Comparison of ENCODE assay signal across 10 cellular contexts in genomic region chr3:186417791-186418190, GRCh38. TPM values are rescaled to one million over a fixed set of nuclear protein-coding genes. Genes with fewer than 3 reads are reported as not detected.
DNase-seq lines count a peak whose midpoint lies in the region; FAIRE-seq and TF ChIP-seq lines count a peak whose summit lies in the region.
"Had no signal": no experiment of that assay in that cellular context is flagged by ENCODE, and none has a peak within 500 bp of the region (broad histone marks: within the 10 kb centered on the region; RNA-seq: fewer than 3 reads in every experiment).

No MANE protein-coding gene starts in this region.

- peaks cover 33% of the 10 kb centered on the region for H3K4me1 Mint-ChIP-seq in astrocyte (ENCODE audit: low read depth, unreplicated experiment)
- peaks cover 20% of the 10 kb centered on the region for H3K4me1 Mint-ChIP-seq in activated CD4-positive, alpha-beta T cell treated with anti-CD3 and anti-CD28 coated beads, Interleukin-2, amount 10 ng/mL, durations not matched to agents 7 days and 5 days

- no peak overlapping the region for H2AFZ ChIP-seq in astrocyte (ENCODE audit: low read depth, low read length)
- H2AFZ ChIP-seq in keratinocyte (ENCODE audit: control insufficient read depth, low read length) = no peak overlapping the region

- H3K36me3 ChIP-seq in astrocyte (ENCODE audit: insufficient read depth, low read length) = no peaks in the 10 kb centered on the region
- H3K36me3 ChIP-seq in keratinocyte (ENCODE audit: control insufficient read depth in 2 of 2, extremely low read depth in 1 of 2, insufficient read depth in 2 of 2, low read length in 2 of 2) = no peaks in the 10 kb centered on the region

- no peaks in the 10 kb centered on the region for H3K9me1 ChIP-seq in keratinocyte (ENCODE audit: control insufficient read depth, extremely low read depth, insufficient read depth, low read length)

- H3K4me1 ChIP-seq in astrocyte (ENCODE audit: insufficient read depth, low read length) (peaks cover 29% of the 10 kb centered on the region), keratinocyte (ENCODE audit: control insufficient read depth, extremely low read depth, insufficient read depth, low read length) (peaks cover 34% of the 10 kb centered on the region)

- H3K9ac ChIP-seq in astrocyte (ENCODE audit: low read length) (no peak overlapping the region), keratinocyte (ENCODE audit: control insufficient read depth, extremely low read depth, insufficient read depth, low read length) (no peak overlapping the region)

- peak overlapping the region; percentile 92 for H3K27ac Mint-ChIP-seq in astrocyte (ENCODE audit: unreplicated experiment)
- no peak overlapping the region for H3K27ac Mint-ChIP-seq in activated CD4-positive, alpha-beta T cell treated with anti-CD3 and anti-CD28 coated beads, Interleukin-2, amount 10 ng/mL, durations not matched to agents 7 days and 5 days

- H3K36me3 Mint-ChIP-seq in astrocyte (ENCODE audit: low read depth, unreplicated experiment) = no peaks in the 10 kb centered on the region
- no peaks in the 10 kb centered on the region for H3K36me3 Mint-ChIP-seq in activated CD4-positive, alpha-beta T cell treated with anti-CD3 and anti-CD28 coated beads, Interleukin-2, amount 10 ng/mL, durations not matched to agents 7 days and 5 days (ENCODE audit: low read depth)

- POLR2A ChIA-PET in AG04449 (lab: Yijun Ruan, JAX) = no interaction called here
- POLR2A ChIA-PET in activated CD4-positive, alpha-beta T cell treated with anti-CD3 and anti-CD28 coated beads, Interleukin-2, amount 10 ng/mL, durations not matched to agents 7 days and 5 days (lab: Charles Lee) = no interaction called here

- H3K79me2 ChIP-seq in astrocyte (ENCODE audit: insufficient read depth, low read length) (no peaks in the 10 kb centered on the region), keratinocyte (ENCODE audit: control insufficient read depth, insufficient read depth, low read length) (no peaks in the 10 kb centered on the region)

- H3K4me3 ChIP-seq in AG04449 (ENCODE audit: low read depth, low read length) = no peak overlapping the region
- no peak overlapping the region for H3K4me3 ChIP-seq in astrocyte (ENCODE audit: insufficient read depth, low read depth, low read length)
- no peak overlapping the region for H3K4me3 ChIP-seq in keratinocyte (ENCODE audit: control insufficient read depth in 2 of 3, extremely low read depth in 1 of 3, insufficient read depth in 2 of 3, low read depth in 1 of 3, low read length in 3 of 3)

- peak; percentile 60 for FAIRE-seq in astrocyte (lab: Jason Lieb, UNC)
- FAIRE-seq in keratinocyte (lab: Jason Lieb, UNC) = peak; percentile 94
- FAIRE-seq in GM12891 (lab: Jason Lieb, UNC) = no peak

- H4K20me1 ChIP-seq in astrocyte (ENCODE audit: insufficient read depth, low read length) = no peaks in the 10 kb centered on the region
- H4K20me1 ChIP-seq in keratinocyte (ENCODE audit: control insufficient read depth, extremely low read depth, insufficient read depth, low read length) = no peaks in the 10 kb centered on the region

- H3K9me3 ChIP-seq in astrocyte (ENCODE audit: insufficient read depth, low read depth, low read length) (no peaks in the 10 kb centered on the region), keratinocyte (ENCODE audit: control insufficient read depth, low read depth, low read length) (no peaks in the 10 kb centered on the region)

- H3K4me2 ChIP-seq in astrocyte (ENCODE audit: low read length) = peak overlapping the region; percentile 49
- H3K4me2 ChIP-seq in keratinocyte (ENCODE audit: control insufficient read depth, extremely low read depth, insufficient read depth, low read depth, low read length) = peak overlapping the region; percentile 17

- no peaks in the 10 kb centered on the region for H3K27me3 ChIP-seq in astrocyte (ENCODE audit: insufficient read depth, low read length)
- no peaks in the 10 kb centered on the region for H3K27me3 ChIP-seq in keratinocyte (ENCODE audit: control insufficient read depth, extremely low read depth, insufficient read depth, low read length)

- CTCF ChIA-PET in AG04449 (lab: Yijun Ruan, JAX) = no interaction called here
- CTCF ChIA-PET in activated CD4-positive, alpha-beta T cell treated with anti-CD3 and anti-CD28 coated beads, Interleukin-2, amount 10 ng/mL, durations not matched to agents 7 days and 5 days (lab: Charles Lee) = no interaction called here

- TF ChIP-seq POLR2A in GM12891 (IDR thresholded peaks at IDR 0.05; ENCODE audit: low read depth, low read length) = no peak

- peaks cover 2% of the 10 kb centered on the region for H3K9me3 Mint-ChIP-seq in astrocyte (ENCODE audit: unreplicated experiment)
- no peaks in the 10 kb centered on the region for H3K9me3 Mint-ChIP-seq in activated CD4-positive, alpha-beta T cell treated with anti-CD3 and anti-CD28 coated beads, Interleukin-2, amount 10 ng/mL, durations not matched to agents 7 days and 5 days

- no peak for TF ChIP-seq CTCF in AG04449 (IDR thresholded peaks at IDR 0.05; ENCODE audit: insufficient read depth, low read length, missing control alignments)
- TF ChIP-seq CTCF in astrocyte (IDR thresholded peaks at IDR 0.05; ENCODE audit: insufficient read depth, low read depth, low read length) = no peak
- no peak for TF ChIP-seq CTCF in keratinocyte (optimal IDR thresholded peaks at IDR 0.05 in 1 of 3, IDR thresholded peaks at IDR 0.05 in 1 of 3, conservative IDR thresholded peaks at IDR 0.05 in 1 of 3; ENCODE audit: extremely low read depth in 1 of 3, insufficient read depth in 2 of 3, low read length in 3 of 3)

- dilution Hi-C loops in keratinocyte (cut with MboI; ENCODE audit: extremely low pct_ligation_motif_present, low sequenced_read_pairs) = no loop called here

- peak; percentile 77 for DNase-seq in AG04449 (ENCODE audit: low read depth, low spot score)
- DNase-seq in HCEC 1CT = peak; percentile 90
- peak; percentile 87 for DNase-seq in astrocyte (ENCODE audit: low read depth)
- no peak for DNase-seq in keratinocyte (ENCODE audit: low read depth, low spot score)
- DNase-seq in GM12891 (ENCODE audit: insufficient read length, low spot score) = no peak
- no peak for DNase-seq in ureter (ENCODE audit: low spot score)
- no peak for DNase-seq in amygdala (lab: John Stamatoyannopoulos, UW)
- DNase-seq in activated CD4-positive, alpha-beta T cell treated with anti-CD3 and anti-CD28 coated beads, Interleukin-2, amount 10 ng/mL, durations not matched to agents 7 days and 5 days = no peak
- DNase-seq: activated naive CD4-positive, alpha-beta T cell; RPMI8226 had no signal

- H3K27me3 Mint-ChIP-seq in astrocyte (ENCODE audit: low read depth, unreplicated experiment) = no peaks in the 10 kb centered on the region
- H3K27me3 Mint-ChIP-seq in activated CD4-positive, alpha-beta T cell treated with anti-CD3 and anti-CD28 coated beads, Interleukin-2, amount 10 ng/mL, durations not matched to agents 7 days and 5 days = peaks cover 10% of the 10 kb centered on the region

- peak overlapping the region; percentile 5 for H3K4me3 Mint-ChIP-seq in astrocyte (ENCODE audit: unreplicated experiment)
- no peak overlapping the region for H3K4me3 Mint-ChIP-seq in activated CD4-positive, alpha-beta T cell treated with anti-CD3 and anti-CD28 coated beads, Interleukin-2, amount 10 ng/mL, durations not matched to agents 7 days and 5 days

- H3K27ac ChIP-seq in astrocyte (ENCODE audit: low read depth, low read length) (peak overlapping the region; percentile 8), keratinocyte (ENCODE audit: control insufficient read depth, insufficient read depth, low read length) (no peak overlapping the region)

TF ChIP-seq in GM12891, 5 proteins besides CTCF, POLR2A, EP300 and RAD21:
- no peak for TF ChIP-seq POU2F2 (IDR thresholded peaks at IDR 0.05; ENCODE audit: low read depth, low read length)
- no peak for TF ChIP-seq TAF1 (IDR thresholded peaks at IDR 0.05; ENCODE audit: low read depth, low read length)
- no peak for TF ChIP-seq SPI1 (IDR thresholded peaks at IDR 0.05; ENCODE audit: low read depth, low read length)
- no peak for TF ChIP-seq PAX5 (IDR thresholded peaks at IDR 0.05; ENCODE audit: insufficient read depth, low read length, severe bottlenecking)
- no peak for TF ChIP-seq POLR2AphosphoS5 (IDR thresholded peaks at IDR 0.05; ENCODE audit: low read depth, low read length)

RNA-seq across cellular contexts. Expression of gene DGKG, which starts 55.8 kb away (rescaled TPM):
- total RNA-seq in astrocyte = 0.36 and 0.64 TPM in 2 replicates
- polyA plus RNA-seq in keratinocyte = 0.04 to 0.52 TPM (median 0.22 TPM) in 3 replicates
- 2.1 TPM for polyA plus RNA-seq in keratinocyte (2011; ENCODE audit: low read depth)
- polyA plus RNA-seq in keratinocyte (2011; cell fraction: cytosol; rRNA removed) = 0.25 and 0.56 TPM in 2 replicates
- polyA plus RNA-seq in keratinocyte (2011; cell fraction: nucleus; rRNA removed) = 0.07 and 0.15 TPM in 2 replicates
- polyA plus RNA-seq in keratinocyte (2012; ENCODE audit: low replicate concordance) = 0.14 TPM in 1 of 2 replicates, not detected in the other
- 0.03 to 1.1 TPM in 2 of 3 replicates, not detected in the other for polyA minus RNA-seq in keratinocyte
- not detected for polyA minus RNA-seq in keratinocyte (2011; cell fraction: cytosol; rRNA and poly(A)+ RNA removed)
- polyA minus RNA-seq in keratinocyte (2011; cell fraction: nucleus; rRNA and poly(A)+ RNA removed) = 0.47 and 0.63 TPM in 2 replicates
- polyA plus RNA-seq in GM12891 (2012; ENCODE audit: low read depth, missing spikeins) = 1.2 TPM
- 16.2 TPM for total RNA-seq in ureter
- under 1 TPM in 1 of 2 experiments, not detected in 1; 0.04 TPM for total RNA-seq in activated CD4-positive, alpha-beta T cell treated with anti-CD3 and anti-CD28 coated beads, Interleukin-2, amount 10 ng/mL, durations not matched to agents 7 days and 5 days

Comparison
In these comparisons a context has a peak if more than half of its experiments do, and no peak if none do; other contexts are left out.
1. DNase-seq: peak in AG04449 (single experiment), HCEC 1CT (single experiment) and astrocyte (single experiment); none in keratinocyte (single experiment), GM12891 (single experiment), ureter (single experiment), amygdala (0 of 56) and activated CD4-positive, alpha-beta T cell treated with anti-CD3 and anti-CD28 coated beads, Interleukin-2, amount 10 ng/mL, durations not matched to agents 7 days and 5 days (single experiment).
2. RNA of gene DGKG, which starts 55.8 kb away (total RNA-seq): 16.2 TPM in ureter (single experiment); 0.36 to 0.64 TPM in astrocyte and 0.04 TPM in activated CD4-positive, alpha-beta T cell treated with anti-CD3 and anti-CD28 coated beads, Interleukin-2, amount 10 ng/mL, durations not matched to agents 7 days and 5 days; every median in the first group is over 10 times any median in the second.